In genomic region chr14:66315098-66315497, GRCh38 we compare ENCODE assay signal across 7 cellular contexts.
"Had no signal": no experiment of that assay in that cellular context is flagged by ENCODE, and none has a peak within 500 bp of the region (broad histone marks: within the 10 kb centered on the region; RNA-seq: fewer than 3 reads in every experiment).

No MANE protein-coding gene starts in this region.

- H3K27me3 Mint-ChIP-seq: IgD-negative memory B cell had no signal

- H3K4me2 ChIP-seq: KMS-11 had no signal

- DNase-seq: GOT3, HCEC 1CT, HFFc6, KBM-7 had no signal

- H3K27ac ChIP-seq: KMS-11 had no signal

- H3K27ac Mint-ChIP-seq: H9, HFFc6, IgD-negative memory B cell had no signal

- H3K9ac ChIP-seq: KMS-11 had no signal

- H3K4me3 Mint-ChIP-seq: H9, HFFc6, IgD-negative memory B cell had no signal

- H3K4me1 Mint-ChIP-seq: IgD-negative memory B cell had no signal
